11 cellular contexts compared by ENCODE assay signal in the genomic region with DNA sequence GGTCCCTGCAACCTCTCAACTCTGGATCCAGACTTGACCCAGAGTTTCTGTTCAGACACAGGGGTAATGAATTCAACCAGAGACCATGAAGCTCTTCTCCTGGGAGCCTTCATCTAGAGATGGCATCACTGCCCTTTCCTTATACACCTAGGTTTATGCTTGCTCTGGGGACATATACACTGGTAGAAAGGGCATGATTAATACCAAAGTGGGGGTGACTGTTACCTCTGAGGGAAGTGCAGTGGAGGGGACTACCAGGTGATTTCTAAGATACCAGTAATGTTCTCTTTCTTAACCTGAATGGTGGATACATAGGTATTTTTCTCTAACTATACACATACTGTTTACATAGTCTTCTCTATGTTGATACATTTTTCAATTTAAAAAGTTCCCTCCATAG. TPM values are rescaled to one million over a fixed set of nuclear protein-coding genes. Genes with fewer than 3 reads are reported as not detected.
DNase-seq lines count a peak whose midpoint lies in the region; ATAC-seq, FAIRE-seq and TF ChIP-seq lines count a peak whose summit lies in the region.
"Had no signal": no experiment of that assay in that cellular context is flagged by ENCODE, and none has a peak within 500 bp of the region (broad histone marks: within the 10 kb centered on the region; RNA-seq: fewer than 3 reads in every experiment).

No MANE protein-coding gene starts in this region.

- DNase-seq in A549 (ENCODE audit: low read depth in 1 of 2, low spot score in 1 of 2) (no peak), GM23248 (no peak), GOT3 (lab: John Stamatoyannopoulos, UW) (no peak), NCI-H2171 treated with DMSO at 0.1 percent for 48 hours (lab: John Stamatoyannopoulos, UW) (no peak), UCSD-AML1 (lab: John Stamatoyannopoulos, UW; ENCODE audit: unreplicated experiment) (no peak)
- DNase-seq in central memory CD8-positive, alpha-beta T cell (ENCODE audit: low spot score in 2 of 2): no peak
- DNase-seq: stimulated activated CD4-positive, alpha-beta T cell treated with anti-CD3 and anti-CD28 coated beads, Interleukin-15, amount 100 ng/mL, for 24 hours had no signal

- H3K9me3 Mint-ChIP-seq in central memory CD8-positive, alpha-beta T cell: no peaks in the 10 kb centered on the region
- no peaks in the 10 kb centered on the region for H3K9me3 Mint-ChIP-seq in nephron
- H3K9me3 Mint-ChIP-seq: dendritic cell treated with granulocyte-macrophage colony-stimulating factor and Interleukin-4, amounts not matched to agents 40 ng/mL and 50 ng/mL, for 4 days; WTC11 had no signal

- H3K9ac ChIP-seq in GM23248: peak overlapping the region; percentile 46

- H3K4me1 ChIP-seq in A549 (peaks cover 85% of the 10 kb centered on the region), GM23248 (ENCODE audit: insufficient read depth) (peaks cover 60% of the 10 kb centered on the region)

- H3F3A ChIP-seq in GM23248 (ENCODE audit: insufficient read depth): peaks cover 49% of the 10 kb centered on the region

- TF ChIP-seq POLR2A in A549 (IDR thresholded peaks at IDR 0.05; ENCODE audit: low read length): no peak

- H3K79me2 ChIP-seq in GM23248 (ENCODE audit: insufficient read depth): peaks cover 94% of the 10 kb centered on the region

- H3K36me3 Mint-ChIP-seq in central memory CD8-positive, alpha-beta T cell (ENCODE audit: insufficient read depth): peaks cover 8% of the 10 kb centered on the region
- H3K36me3 Mint-ChIP-seq in nephron (ENCODE audit: low read depth): no peaks in the 10 kb centered on the region
- H3K36me3 Mint-ChIP-seq: WTC11 had no signal

- H3K27me3 ChIP-seq in GM23248 (replicated peaks; ENCODE audit: insufficient read depth): no peaks in the 10 kb centered on the region

- ATAC-seq in A549 (peak; percentile 12 to 20), HG03442 (IDR thresholded peaks at IDR 0.05; ENCODE audit: unreplicated experiment) (no peak)
- no peak for ATAC-seq in central memory CD8-positive, alpha-beta T cell (replicated peaks; ENCODE audit: extremely low read depth, poor library complexity, severe bottlenecking)

- in situ Hi-C loops in GM23248 (cut with MboI): no loop called here

- H3K27ac Mint-ChIP-seq in central memory CD8-positive, alpha-beta T cell (ENCODE audit: low read depth): peak overlapping the region; percentile 64
- peak overlapping the region in 2 of 3 experiments; percentile 14 to 67 for H3K27ac Mint-ChIP-seq in nephron
- H3K27ac Mint-ChIP-seq: dendritic cell treated with granulocyte-macrophage colony-stimulating factor and Interleukin-4, amounts not matched to agents 40 ng/mL and 50 ng/mL, for 4 days; WTC11 had no signal

- no peak; a peak in 1 of 5 replicates for TF ChIP-seq RAD21 in A549 (conservative IDR thresholded peaks at IDR 0.05 in 1 of 2, IDR thresholded peaks at IDR 0.05 in 1 of 2)

- H3K27me3 Mint-ChIP-seq in central memory CD8-positive, alpha-beta T cell: no peaks in the 10 kb centered on the region
- H3K27me3 Mint-ChIP-seq in nephron (ENCODE audit: low read depth): no peaks in the 10 kb centered on the region
- H3K27me3 Mint-ChIP-seq: dendritic cell treated with granulocyte-macrophage colony-stimulating factor and Interleukin-4, amounts not matched to agents 40 ng/mL and 50 ng/mL, for 4 days had no signal

- H3K9me3 ChIP-seq in A549 (no peaks in the 10 kb centered on the region), GM23248 (ENCODE audit: low read depth) (no peaks in the 10 kb centered on the region)

- H3K4me3 Mint-ChIP-seq in central memory CD8-positive, alpha-beta T cell: peak overlapping the region; percentile 53
- no peak overlapping the region for H3K4me3 Mint-ChIP-seq in nephron
- H3K4me3 Mint-ChIP-seq: dendritic cell treated with granulocyte-macrophage colony-stimulating factor and Interleukin-4, amounts not matched to agents 40 ng/mL and 50 ng/mL, for 4 days; WTC11 had no signal

- peaks cover 93% of the 10 kb centered on the region for H3K4me1 Mint-ChIP-seq in central memory CD8-positive, alpha-beta T cell
- H3K4me1 Mint-ChIP-seq in nephron: peaks cover 61% of the 10 kb centered on the region

- no peak for TF ChIP-seq CTCF in A549 (IDR thresholded peaks at IDR 0.05)
- no peak for TF ChIP-seq CTCF in nephron (IDR thresholded peaks at IDR 0.05; ENCODE audit: unreplicated experiment in 3 of 3)

- POLR2A ChIA-PET in A549 (lab: Yijun Ruan, JAX): interaction anchor here (0.8 to 2.0 kb wide), 4 partner anchors 10 to 49 kb away, joined by 3 to 15 read pairs (median 4); a partner anchor contains a TSS

- no peaks in the 10 kb centered on the region for H3K9me2 ChIP-seq in GM23248 (ENCODE audit: insufficient read depth)

- no peak overlapping the region for H2AFZ ChIP-seq in GM23248

- H3K4me2 ChIP-seq in A549: peak overlapping the region; percentile 95
- H3K4me2 ChIP-seq in GM23248 (ENCODE audit: unreplicated experiment): peak overlapping the region; percentile 45

- H3K27ac ChIP-seq in A549 (peak overlapping the region; percentile 83 to 93), GM23248 (peak overlapping the region; percentile 88)

- FAIRE-seq in A549 (lab: Jason Lieb, UNC): no peak

- H4K20me1 ChIP-seq in GM23248 (ENCODE audit: insufficient read depth): no peaks in the 10 kb centered on the region

- H3K36me3 ChIP-seq in GM23248 (ENCODE audit: low read depth): no peaks in the 10 kb centered on the region

- H3K4me3 ChIP-seq in A549: no peak overlapping the region
- no peak overlapping the region for H3K4me3 ChIP-seq in GM23248

- CTCF ChIA-PET in A549 (lab: Yijun Ruan, JAX): interaction anchor here (0.7 to 2.0 kb wide), 4 partner anchors 9 to 15 kb away, joined by 3 to 7 read pairs (median 4); no protein-coding TSS in a partner anchor

- TF ChIP-seq EP300 in A549 (IDR thresholded peaks at IDR 0.05): no peak

TF ChIP-seq in A549, 52 proteins besides CTCF, POLR2A, EP300 and RAD21 (continues in another document):
- TF ChIP-seq, protein P1, sequence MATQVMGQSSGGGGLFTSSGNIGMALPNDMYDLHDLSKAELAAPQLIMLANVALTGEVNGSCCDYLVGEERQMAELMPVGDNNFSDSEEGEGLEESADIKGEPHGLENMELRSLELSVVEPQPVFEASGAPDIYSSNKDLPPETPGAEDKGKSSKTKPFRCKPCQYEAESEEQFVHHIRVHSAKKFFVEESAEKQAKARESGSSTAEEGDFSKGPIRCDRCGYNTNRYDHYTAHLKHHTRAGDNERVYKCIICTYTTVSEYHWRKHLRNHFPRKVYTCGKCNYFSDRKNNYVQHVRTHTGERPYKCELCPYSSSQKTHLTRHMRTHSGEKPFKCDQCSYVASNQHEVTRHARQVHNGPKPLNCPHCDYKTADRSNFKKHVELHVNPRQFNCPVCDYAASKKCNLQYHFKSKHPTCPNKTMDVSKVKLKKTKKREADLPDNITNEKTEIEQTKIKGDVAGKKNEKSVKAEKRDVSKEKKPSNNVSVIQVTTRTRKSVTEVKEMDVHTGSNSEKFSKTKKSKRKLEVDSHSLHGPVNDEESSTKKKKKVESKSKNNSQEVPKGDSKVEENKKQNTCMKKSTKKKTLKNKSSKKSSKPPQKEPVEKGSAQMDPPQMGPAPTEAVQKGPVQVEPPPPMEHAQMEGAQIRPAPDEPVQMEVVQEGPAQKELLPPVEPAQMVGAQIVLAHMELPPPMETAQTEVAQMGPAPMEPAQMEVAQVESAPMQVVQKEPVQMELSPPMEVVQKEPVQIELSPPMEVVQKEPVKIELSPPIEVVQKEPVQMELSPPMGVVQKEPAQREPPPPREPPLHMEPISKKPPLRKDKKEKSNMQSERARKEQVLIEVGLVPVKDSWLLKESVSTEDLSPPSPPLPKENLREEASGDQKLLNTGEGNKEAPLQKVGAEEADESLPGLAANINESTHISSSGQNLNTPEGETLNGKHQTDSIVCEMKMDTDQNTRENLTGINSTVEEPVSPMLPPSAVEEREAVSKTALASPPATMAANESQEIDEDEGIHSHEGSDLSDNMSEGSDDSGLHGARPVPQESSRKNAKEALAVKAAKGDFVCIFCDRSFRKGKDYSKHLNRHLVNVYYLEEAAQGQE (IDR thresholded peaks at IDR 0.05): no peak
- TF ChIP-seq JUNB (IDR thresholded peaks at IDR 0.05): no peak
- TF ChIP-seq, protein P2, sequence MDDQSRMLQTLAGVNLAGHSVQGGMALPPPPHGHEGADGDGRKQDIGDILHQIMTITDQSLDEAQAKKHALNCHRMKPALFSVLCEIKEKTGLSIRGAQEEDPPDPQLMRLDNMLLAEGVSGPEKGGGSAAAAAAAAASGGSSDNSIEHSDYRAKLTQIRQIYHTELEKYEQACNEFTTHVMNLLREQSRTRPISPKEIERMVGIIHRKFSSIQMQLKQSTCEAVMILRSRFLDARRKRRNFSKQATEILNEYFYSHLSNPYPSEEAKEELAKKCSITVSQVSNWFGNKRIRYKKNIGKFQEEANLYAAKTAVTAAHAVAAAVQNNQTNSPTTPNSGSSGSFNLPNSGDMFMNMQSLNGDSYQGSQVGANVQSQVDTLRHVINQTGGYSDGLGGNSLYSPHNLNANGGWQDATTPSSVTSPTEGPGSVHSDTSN (IDR thresholded peaks at IDR 0.05): no peak
- no peak for TF ChIP-seq MYC (IDR thresholded peaks at IDR 0.05; ENCODE audit: borderline replicate concordance, low read length)
- TF ChIP-seq RARB (CRISPR knock-in tag; IDR thresholded peaks at IDR 0.05): no peak
- TF ChIP-seq, protein P3, sequence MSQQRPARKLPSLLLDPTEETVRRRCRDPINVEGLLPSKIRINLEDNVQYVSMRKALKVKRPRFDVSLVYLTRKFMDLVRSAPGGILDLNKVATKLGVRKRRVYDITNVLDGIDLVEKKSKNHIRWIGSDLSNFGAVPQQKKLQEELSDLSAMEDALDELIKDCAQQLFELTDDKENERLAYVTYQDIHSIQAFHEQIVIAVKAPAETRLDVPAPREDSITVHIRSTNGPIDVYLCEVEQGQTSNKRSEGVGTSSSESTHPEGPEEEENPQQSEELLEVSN (IDR thresholded peaks at IDR 0.05; ENCODE audit: borderline replicate concordance, low read depth): no peak
- TF ChIP-seq CHD4 (IDR thresholded peaks at IDR 0.05; ENCODE audit: borderline replicate concordance): no peak
- TF ChIP-seq NPAS2 (CRISPR knock-in tag; IDR thresholded peaks at IDR 0.05; ENCODE audit: borderline replicate concordance): no peak
- no peak for TF ChIP-seq CBX8 (IDR thresholded peaks at IDR 0.05)
- TF ChIP-seq SREBF2 (IDR thresholded peaks at IDR 0.05): no peak
- TF ChIP-seq FOSB (CRISPR knock-in tag; IDR thresholded peaks at IDR 0.05): no peak
- no peak for TF ChIP-seq EHMT2 (IDR thresholded peaks at IDR 0.05; ENCODE audit: low read depth)
- TF ChIP-seq SMC3 (IDR thresholded peaks at IDR 0.05): no peak
- no peak for TF ChIP-seq RCOR1 (IDR thresholded peaks at IDR 0.05; ENCODE audit: low read depth, low read length)
- no peak for TF ChIP-seq HDAC2 (IDR thresholded peaks at IDR 0.05)

RNA-seq across cellular contexts. Expression of a gene that starts 48.4 kb away (rescaled TPM):
- polyA plus RNA-seq in A549 (2011; rRNA removed): 156 and 159 TPM in 2 replicates
- polyA plus RNA-seq in A549 (2012; cell fraction: cytosol; rRNA removed): 70.5 and 85.3 TPM in 2 replicates
- 54.7 and 109 TPM in 2 replicates for polyA plus RNA-seq in A549 (2012; cell fraction: nucleus; rRNA removed)
- polyA plus RNA-seq in A549 (2017; fragmentation: RNase III; extraction: RNeasy Plus Mini Kit Qiagen cat#74134 plus additional on column Dnase treatment): 110 to 123 TPM (median 114 TPM) in 3 replicates
- 197 and 200 TPM in 2 replicates for polyA minus RNA-seq in A549 (2011; rRNA and poly(A)+ RNA removed)
- total RNA-seq in GM23248 (2014; rRNA removed; shearing (Covaris generic)): 115 and 124 TPM in 2 replicates
- polyA plus RNA-seq in GM23248 (2016; fragmentation: Nextera tagmentation; extraction: Ambion mirVana): 90.6 and 90.8 TPM in 2 replicates

Comparison
In these comparisons a context has a peak if more than half of its experiments do, and no peak if none do; other contexts are left out.
1. ATAC-seq: peak in A549 (2 of 2); none in central memory CD8-positive, alpha-beta T cell (single experiment) and HG03442 (single experiment).